22 cellular contexts compared by ENCODE assay signal in the genomic region with DNA sequence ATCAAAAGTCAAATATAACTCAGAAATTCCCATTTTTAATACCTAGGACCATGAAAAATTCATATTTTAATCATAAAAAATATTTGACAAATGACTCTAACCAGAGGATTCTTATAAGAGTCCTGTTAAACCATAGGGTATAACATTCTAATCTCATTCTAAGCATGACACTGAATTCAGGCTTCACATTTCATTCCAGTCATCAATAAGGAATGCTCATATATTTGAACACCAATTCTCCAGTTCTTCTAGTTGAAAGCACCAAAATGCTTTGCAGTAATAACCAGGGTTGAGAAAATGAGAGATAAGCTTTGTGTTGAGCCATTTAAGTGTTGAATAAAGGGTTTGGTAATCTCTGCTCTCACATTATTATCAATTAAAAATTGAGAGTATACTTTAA.
DNase-seq lines count a peak whose midpoint lies in the region; ATAC-seq and TF ChIP-seq lines count a peak whose summit lies in the region.
"Had no signal": no experiment of that assay in that cellular context is flagged by ENCODE, and none has a peak within 500 bp of the region (broad histone marks: within the 10 kb centered on the region; RNA-seq: fewer than 3 reads in every experiment).

No MANE protein-coding gene starts in this region.

- H3K4me3 ChIP-seq in foreskin fibroblast (ENCODE audit: low read depth in 1 of 2, low read length in 2 of 2) (no peak overlapping the region), neural progenitor cell (no peak overlapping the region)
- H3K4me3 ChIP-seq: A549 had no signal

- H3K27me3 Mint-ChIP-seq in HFFc6 (ENCODE audit: insufficient read depth) (no peaks in the 10 kb centered on the region), neural progenitor cell (ENCODE audit: insufficient read depth, low read depth) (no peaks in the 10 kb centered on the region)
- H3K27me3 Mint-ChIP-seq: activated CD4-positive, alpha-beta T cell treated with anti-CD3 and anti-CD28 coated beads, Interleukin-2, amount 10 ng/mL, durations not matched to agents 24 days and 14 days; progenitor cell of endocrine pancreas; T-cell had no signal

- no peak overlapping the region for H3K4me3 Mint-ChIP-seq in HFFc6
- H3K4me3 Mint-ChIP-seq in neural progenitor cell = no peak overlapping the region
- H3K4me3 Mint-ChIP-seq: activated CD4-positive, alpha-beta T cell treated with anti-CD3 and anti-CD28 coated beads, Interleukin-2, amount 10 ng/mL, durations not matched to agents 24 days and 14 days; CD8-positive, alpha-beta T cell; endodermal cell; mesothelial cell of epicardium; T-cell had no signal

- no peak overlapping the region for H3K4me2 ChIP-seq in neural progenitor cell
- H3K4me2 ChIP-seq: A549 had no signal

- no peaks in the 10 kb centered on the region for H3K9me3 ChIP-seq in neural progenitor cell (ENCODE audit: low read depth)
- H3K9me3 ChIP-seq: A549 had no signal

- peak overlapping the region; percentile 46; the same call in 1 of the 2 replicates for H3K27ac Mint-ChIP-seq in HFFc6
- H3K27ac Mint-ChIP-seq in neural progenitor cell = no peak overlapping the region
- H3K27ac Mint-ChIP-seq: activated CD4-positive, alpha-beta T cell treated with anti-CD3 and anti-CD28 coated beads, Interleukin-2, amount 10 ng/mL, durations not matched to agents 24 days and 14 days; mesothelial cell of epicardium; progenitor cell of endocrine pancreas had no signal

- DNase-seq in AG08395 (ENCODE audit: low spot score) (peak; percentile 45), HFFc6 (peak; percentile 31), astrocyte of the hippocampus (ENCODE audit: low read depth, low spot score) (peak; percentile 30), foreskin fibroblast (peak; percentile 34 to 63), neural progenitor cell (ENCODE audit: low spot score) (no peak), inferior parietal cortex (ENCODE audit: extremely low spot score) (no peak)
- DNase-seq: activated CD4-positive, alpha-beta T cell treated with anti-CD3 and anti-CD28 coated beads, Interleukin-2, amount 10 ng/mL, durations not matched to agents 24 days and 14 days; CD8-positive, alpha-beta T cell; DMS79 treated with DMSO at 0.1 percent for 48 hours; endodermal cell; left cardiac atrium; NCI-H1436; NCI-H2171; Right ventricle myocardium superior; small intestine; stimulated activated CD4-positive, alpha-beta T cell treated with anti-CD3 and anti-CD28 coated beads, Interleukin-4, amount 100 ng/mL, for 1 hour; T-cell had no signal

- ATAC-seq in GM19324 (IDR thresholded peaks at IDR 0.05; ENCODE audit: low FRiP score, unreplicated experiment) = no peak
- no peak for ATAC-seq in GM18868 (IDR thresholded peaks at IDR 0.05; ENCODE audit: unreplicated experiment)
- ATAC-seq: A549; CD8-positive, alpha-beta T cell; left cardiac atrium; T-cell had no signal

- H3K9me3 Mint-ChIP-seq in HFFc6 = no peaks in the 10 kb centered on the region; the same call in 1 of the 2 replicates
- H3K9me3 Mint-ChIP-seq in neural progenitor cell = no peaks in the 10 kb centered on the region
- H3K9me3 Mint-ChIP-seq: CD8-positive, alpha-beta T cell; T-cell had no signal

- H2AFZ ChIP-seq in neural progenitor cell (replicated peaks) = no peak overlapping the region

- H4K20me1 ChIP-seq in neural progenitor cell (ENCODE audit: low read depth) = no peaks in the 10 kb centered on the region

- no peaks in the 10 kb centered on the region for H3F3A ChIP-seq in neural progenitor cell (ENCODE audit: low read depth)

- H3K27ac ChIP-seq in neural progenitor cell = no peak overlapping the region
- H3K27ac ChIP-seq: A549 had no signal

- peaks cover 8% of the 10 kb centered on the region for H3K36me3 ChIP-seq in neural progenitor cell

- H3K27me3 ChIP-seq in neural progenitor cell = no peaks in the 10 kb centered on the region

- H3K36me3 Mint-ChIP-seq in HFFc6 (ENCODE audit: low read depth) (peaks cover 46% of the 10 kb centered on the region), neural progenitor cell (peaks cover 23% of the 10 kb centered on the region)

- TF ChIP-seq CTCF in HFFc6 (IDR thresholded peaks at IDR 0.05) = no peak
- no peak for TF ChIP-seq CTCF in foreskin fibroblast (IDR thresholded peaks at IDR 0.05; ENCODE audit: low read depth, low read length)
- no peak for TF ChIP-seq CTCF in neural progenitor cell (IDR thresholded peaks at IDR 0.05)

- no peaks in the 10 kb centered on the region for H3K79me2 ChIP-seq in neural progenitor cell (ENCODE audit: low read depth)

- no peak overlapping the region for H3K9ac ChIP-seq in neural progenitor cell

- H3K4me1 ChIP-seq in neural progenitor cell = no peaks in the 10 kb centered on the region

- peaks cover 40% of the 10 kb centered on the region for H3K4me1 Mint-ChIP-seq in HFFc6 (ENCODE audit: low read depth)
- no peaks in the 10 kb centered on the region for H3K4me1 Mint-ChIP-seq in neural progenitor cell
- H3K4me1 Mint-ChIP-seq: endodermal cell, mesothelial cell of epicardium had no signal

Comparison
In these comparisons a context has a peak if more than half of its experiments do, and no peak if none do; other contexts are left out.
1. DNase-seq: peak in AG08395 (single experiment), HFFc6 (single experiment), astrocyte of the hippocampus (single experiment) and foreskin fibroblast (2 of 2); none in neural progenitor cell (single experiment) and inferior parietal cortex (single experiment).